ENCODE assay signal across 14 cellular contexts in the genomic region with DNA sequence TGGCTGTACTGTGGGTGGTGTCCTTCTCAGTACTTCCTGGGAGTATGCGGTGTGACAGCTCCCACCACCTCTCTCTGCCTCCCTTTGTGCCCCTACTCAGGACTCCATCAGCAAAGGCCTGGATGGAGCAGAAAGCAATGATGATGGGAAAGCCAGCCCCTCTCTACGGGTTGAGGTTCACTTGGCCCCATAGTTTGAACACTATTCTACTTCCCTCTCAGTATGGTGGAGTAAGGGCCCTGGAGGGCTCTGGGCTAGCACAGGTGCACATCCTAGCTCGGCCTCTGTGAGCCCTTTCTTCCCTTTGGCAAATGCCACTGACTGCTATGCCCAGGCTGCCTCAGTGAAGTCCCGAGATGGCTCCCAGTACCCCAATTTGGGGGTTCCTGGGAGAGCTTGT. TPM values are rescaled to one million over a fixed set of nuclear protein-coding genes. Genes with fewer than 3 reads are reported as not detected.
DNase-seq lines count a peak whose midpoint lies in the region; ATAC-seq and TF ChIP-seq lines count a peak whose summit lies in the region.
"Had no signal": no experiment of that assay in that cellular context is flagged by ENCODE, and none has a peak within 500 bp of the region (broad histone marks: within the 10 kb centered on the region; RNA-seq: fewer than 3 reads in every experiment).

No MANE protein-coding gene starts in this region.

- H3K36me3 ChIP-seq in Panc1 (ENCODE audit: control insufficient read depth, insufficient read depth, low read length), result no peaks in the 10 kb centered on the region
- H3K36me3 ChIP-seq: BLaER1 treated with 17β-estradiol and CSF1 and Interleukin-3, amounts not matched to agents 10 nM and 100 nM had no signal

- H3K9me3 Mint-ChIP-seq in H9, result peaks cover 0 to 30% of the 10 kb centered on the region in 2 experiments; a peak in 2 of 5 replicates
- H3K9me3 Mint-ChIP-seq: CD4-positive, alpha-beta T cell; CD8-positive, alpha-beta T cell had no signal

- H3K18ac ChIP-seq in H9 (ENCODE audit: insufficient read length, low read depth, low read length), result no peak overlapping the region

- H3K4me1 ChIP-seq in H9 (ENCODE audit: insufficient read depth, low read length), result no peaks in the 10 kb centered on the region; the same call in 1 of the 2 replicates
- H3K4me1 ChIP-seq in Panc1 (ENCODE audit: control insufficient read depth, insufficient read depth, low read length), result no peaks in the 10 kb centered on the region
- H3K4me1 ChIP-seq: Caco-2 had no signal

- no peak overlapping the region for H3T11ph ChIP-seq in H9 (ENCODE audit: low read length)

- no peak overlapping the region for H3K4me2 ChIP-seq in H9 (ENCODE audit: insufficient read depth, insufficient read length, low read length)
- H3K4me2 ChIP-seq: BLaER1 treated with 17β-estradiol and CSF1 and Interleukin-3, amounts not matched to agents 10 nM and 100 nM had no signal

- H4K5ac ChIP-seq in H9 (ENCODE audit: insufficient read length, low read depth, low read length), result no peak overlapping the region

- no peak overlapping the region for H4K91ac ChIP-seq in H9 (ENCODE audit: insufficient read length, low read depth, low read length)

- no peaks in the 10 kb centered on the region; the same call in 1 of the 2 replicates for H3K27me3 Mint-ChIP-seq in H9 (ENCODE audit: low read depth)
- H3K27me3 Mint-ChIP-seq: B cell; CD4-positive, alpha-beta T cell had no signal

- no peak overlapping the region for H4K8ac ChIP-seq in H9 (replicated peaks; ENCODE audit: insufficient read length, low read depth, low read length)

- intact Hi-C loops in Panc1 (cut with micrococcal nuclease; ENCODE audit: unreplicated experiment), result loop anchor here (1.0 to 5.0 kb wide), 4 partner anchors 58 to 413 kb away; partner anchors contain the start of gene NCBP2L

- no peaks in the 10 kb centered on the region for H4K20me1 ChIP-seq in H9 (ENCODE audit: control insufficient read depth, insufficient read depth, insufficient read length)

- no peaks in the 10 kb centered on the region for H3K23me2 ChIP-seq in H9 (ENCODE audit: insufficient read length, low read depth, low read length, poor library complexity, severe bottlenecking)

- DNase-seq in H9 (no peak), Panc1 (ENCODE audit: low read depth, low spot score) (no peak), coronary artery (ENCODE audit: low spot score) (peak; percentile 67), AG20443 (ENCODE audit: low spot score) (no peak), GM19240 (ENCODE audit: insufficient read length, low spot score) (no peak)
- DNase-seq: 8988T; Calu3; CD4-positive, alpha-beta T cell; GF-D8 had no signal

- no peak overlapping the region for H3K4ac ChIP-seq in H9 (ENCODE audit: low read depth, low read length)

- H2BK120ac ChIP-seq in H9 (ENCODE audit: low read depth, low read length, poor library complexity, severe bottlenecking), result no peak overlapping the region

- peak; percentile 43; the same call in 1 of the 2 replicates for ATAC-seq in Panc1

- peak overlapping the region; percentile 41; the same call in 1 of the 2 replicates for H2BK15ac ChIP-seq in H9 (ENCODE audit: low read depth, low read length)

- no peak overlapping the region for H3K27ac ChIP-seq in H9 (ENCODE audit: insufficient read length, low read depth, low read length)
- H3K27ac ChIP-seq in Panc1 (ENCODE audit: low read length), result no peak overlapping the region
- H3K27ac ChIP-seq in coronary artery, result no peak overlapping the region
- H3K27ac ChIP-seq: BLaER1 treated with 17β-estradiol and CSF1 and Interleukin-3, amounts not matched to agents 10 nM and 100 nM; C4-2B had no signal

- H3K79me2 ChIP-seq in H9 (ENCODE audit: insufficient read depth, low read length), result no peaks in the 10 kb centered on the region

- H3K23ac ChIP-seq in H9 (ENCODE audit: insufficient read length, low read depth, low read length), result no peak overlapping the region

- no peak overlapping the region for H3K9ac ChIP-seq in H9 (ENCODE audit: extremely low read depth, insufficient read length, low read length)
- H3K9ac ChIP-seq: BLaER1 treated with 17β-estradiol and CSF1 and Interleukin-3, amounts not matched to agents 10 nM and 100 nM had no signal

- in situ Hi-C loops in Panc1 (cut with HindIII; ENCODE audit: low pct_unique_long_range_greater_than_20kb, low sequenced_read_pairs), result no loop called here

- H3K4me1 Mint-ChIP-seq in H9, result peaks cover 11 to 20% of the 10 kb centered on the region in 2 experiments

- no TSS peak for BruUV-seq in Panc1 (replicated peaks; lab: Mats Ljungman, UMichigan)

- H2BK20ac ChIP-seq in H9 (ENCODE audit: low read depth, low read length, poor library complexity, severe bottlenecking), result no peak overlapping the region

- H3K4me3 ChIP-seq in Panc1 (ENCODE audit: low read depth in 2 of 2, low read length in 2 of 2) (no peak overlapping the region), coronary artery (no peak overlapping the region)
- H3K4me3 ChIP-seq: BLaER1 treated with 17β-estradiol and CSF1 and Interleukin-3, amounts not matched to agents 10 nM and 100 nM had no signal

- no peak overlapping the region for H2AK5ac ChIP-seq in H9 (ENCODE audit: insufficient read length, low read length)

- H3K27me3 ChIP-seq in H9 (ENCODE audit: insufficient read depth, low read length) (no peaks in the 10 kb centered on the region), Panc1 (ENCODE audit: control insufficient read depth, insufficient read depth, low read length) (no peaks in the 10 kb centered on the region)

- TF ChIP-seq CTCF in H9 (conservative IDR thresholded peaks at IDR 0.05), result no peak
- TF ChIP-seq CTCF in Panc1 (IDR thresholded peaks at IDR 0.05), result no peak
- no peak for TF ChIP-seq CTCF in coronary artery (IDR thresholded peaks at IDR 0.05)

- no peak overlapping the region for H3K27ac Mint-ChIP-seq in H9
- H3K27ac Mint-ChIP-seq: B cell; CD4-positive, alpha-beta T cell; CD8-positive, alpha-beta T cell had no signal

- no peak overlapping the region for H3K56ac ChIP-seq in H9 (ENCODE audit: insufficient read length, low read depth, low read length)

- no peak overlapping the region for H2BK5ac ChIP-seq in H9 (ENCODE audit: insufficient read length, low read length)

- H3K79me1 ChIP-seq in H9 (ENCODE audit: insufficient read depth, low read depth, low read length, poor library complexity, severe bottlenecking), result no peaks in the 10 kb centered on the region

- H3K36me3 Mint-ChIP-seq in H9 (ENCODE audit: insufficient read depth in 1 of 3, low read depth in 3 of 3), result peaks cover 0 to 3% (median 2%) of the 10 kb centered on the region in 3 experiments; a peak in 4 of 7 replicates

- no peak overlapping the region for H3K4me3 Mint-ChIP-seq in H9
- H3K4me3 Mint-ChIP-seq: B cell; CD4-positive, alpha-beta T cell; CD8-positive, alpha-beta T cell had no signal

- POLR2A ChIA-PET in Panc1 (lab: Charles Lee), result no interaction called here

- no peak overlapping the region for H3K14ac ChIP-seq in H9 (ENCODE audit: insufficient read depth, low read length)

- H2AFZ ChIP-seq in H9 (ENCODE audit: low read length), result no peak overlapping the region

- CTCF ChIA-PET in Panc1 (lab: Charles Lee), result interaction anchor here (0.5 to 2.1 kb wide), 6 partner anchors 36 to 238 kb away, joined by 3 to 19 read pairs (median 6); partner anchors contain the start of genes NCBP2L and TSC22D3

- no CpG with 5 or more reads among the region's 4 CpGs for WGBS in H9 (ENCODE audit: extremely low coverage, insufficient read length, low lambda C conversion rate)

- H3K9me3 ChIP-seq in H9 (ENCODE audit: control insufficient read depth, low read depth, low read length) (no peaks in the 10 kb centered on the region), Panc1 (ENCODE audit: control insufficient read depth, insufficient read depth, low read depth, low read length) (no peaks in the 10 kb centered on the region)
- H3K9me3 ChIP-seq: BLaER1 treated with 17β-estradiol and CSF1 and Interleukin-3, amounts not matched to agents 10 nM and 100 nM; Caco-2 had no signal

- H2BK12ac ChIP-seq in H9 (ENCODE audit: insufficient read length, low read depth, low read length), result peak overlapping the region; percentile 42

RNA-seq across cellular contexts. Expression of gene PRPS1, which starts 31.0 kb away (rescaled TPM):
- total RNA-seq in H9 (2021) (90.5 and 91.3 TPM in 2 replicates), Panc1 (2021; ENCODE audit: unreplicated experiment) (152 TPM)
- 127 TPM for polyA plus RNA-seq in Panc1 (2012; ENCODE audit: insufficient read length)
